In the genomic region with DNA sequence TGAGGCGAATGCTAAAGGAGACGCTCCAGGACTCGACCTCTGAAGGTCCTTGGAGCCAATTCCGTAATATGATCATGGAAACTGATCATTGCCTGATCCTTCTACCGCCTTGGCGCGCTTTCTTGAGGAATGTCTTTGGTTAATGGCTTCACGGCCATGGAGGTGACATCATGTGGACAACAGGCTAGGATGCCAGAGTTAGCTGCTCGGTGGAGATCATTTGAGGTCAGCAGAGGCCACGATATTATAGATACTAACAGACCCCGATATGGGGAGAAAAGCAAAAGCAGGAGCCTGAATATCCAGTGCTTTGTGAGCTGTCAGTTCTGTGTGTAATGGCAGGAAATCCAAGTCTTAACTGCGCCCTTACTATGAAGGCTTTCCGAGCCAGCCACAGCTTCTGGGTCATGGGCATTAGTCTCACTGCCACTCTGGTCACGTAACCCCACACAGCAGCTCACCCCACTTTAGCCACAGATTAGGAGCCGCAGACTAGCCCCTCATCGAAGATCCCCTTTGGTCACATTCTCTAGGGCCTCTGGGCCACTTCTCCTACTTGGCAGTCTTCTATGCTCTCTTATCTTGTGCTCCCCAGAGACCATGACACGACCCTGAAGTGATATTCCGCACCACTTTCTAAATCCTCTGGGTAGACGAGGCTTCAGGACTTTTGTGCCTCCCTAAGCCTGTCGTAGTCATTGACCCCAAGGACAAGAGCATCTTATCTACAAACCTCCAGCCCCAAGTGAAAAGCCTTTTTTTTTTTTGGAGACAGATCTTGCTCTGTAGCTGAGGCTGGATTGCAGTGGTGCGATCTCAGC, we compare ENCODE assay signal across 8 cellular contexts. TPM values are rescaled to one million over a fixed set of nuclear protein-coding genes. Genes with fewer than 3 reads are reported as not detected.
A peak's percentile ranks its signal among the peaks of the same experiment; 100 is the strongest.
DNase-seq lines count a peak whose midpoint lies in the region; ATAC-seq, FAIRE-seq and TF ChIP-seq lines count a peak whose summit lies in the region.

No MANE protein-coding gene starts in this region.

- H3K9me3 ChIP-seq in neural cell (ENCODE audit: low read length): no peaks in the 10 kb centered on the region

- POLR2A ChIA-PET in RWPE1 (lab: Yijun Ruan, JAX; ENCODE audit: low non-redundant PET): no interaction called here

- H3K4me2 ChIP-seq in neural cell (ENCODE audit: low read length): no peak overlapping the region

- H3K4me3 ChIP-seq in GM12875 (ENCODE audit: low read depth, low read length): peak overlapping the region; percentile 27
- peak overlapping the region; percentile 99 for H3K4me3 ChIP-seq in neural cell (ENCODE audit: low read length)

- no peaks in the 10 kb centered on the region for H3F3A ChIP-seq in neural cell (ENCODE audit: insufficient read depth, low read length, poor library complexity, severe bottlenecking)

- no peaks in the 10 kb centered on the region for H4K20me1 ChIP-seq in neural cell (ENCODE audit: insufficient read depth)

- FAIRE-seq in GM19239 (lab: Jason Lieb, UNC): no peak

- H3K36me3 ChIP-seq in neural cell (ENCODE audit: insufficient read depth, low read length): no peaks in the 10 kb centered on the region

- peaks cover 26% of the 10 kb centered on the region for H3K79me2 ChIP-seq in neural cell (replicated peaks; ENCODE audit: insufficient read depth, low read length)

- H3K27ac ChIP-seq in RWPE1 (peak overlapping the region; percentile 92), neural cell (ENCODE audit: low read length) (peak overlapping the region; percentile 74)

- H3K27me3 ChIP-seq in neural cell (ENCODE audit: insufficient read depth, low read depth, low read length): no peaks in the 10 kb centered on the region

- no peak for TF ChIP-seq RAD21 in neural cell (conservative IDR thresholded peaks at IDR 0.05)

- no peak overlapping the region for H3K9ac ChIP-seq in neural cell (ENCODE audit: low read length)

- no peak for ATAC-seq in GM21737 (IDR thresholded peaks at IDR 0.05; ENCODE audit: unreplicated experiment)

- no peaks in the 10 kb centered on the region for H3K9me2 ChIP-seq in neural cell (ENCODE audit: insufficient read depth, low read length)

- CTCF ChIA-PET in RWPE1 (lab: Yijun Ruan, JAX): interaction anchor here (0.6 kb wide), 1 partner anchor 175 kb away, joined by 3 read pairs; no protein-coding TSS in a partner anchor

- DNase-seq in RWPE1 (ENCODE audit: low spot score) (no peak), epidermal melanocyte (ENCODE audit: insufficient read length, low spot score) (peak; percentile 19), GM19239 (ENCODE audit: insufficient read length, low spot score) (no peak), dedifferentiated amniotic fluid mesenchymal stem cell (ENCODE audit: extremely low spot score) (no peak), NOMO-1 (lab: John Stamatoyannopoulos, UW; ENCODE audit: unreplicated experiment in 2 of 2) (no peak)

- H2AFZ ChIP-seq in neural cell (ENCODE audit: low read depth, low read length): peak overlapping the region; percentile 18

- TF ChIP-seq EP300 in neural cell (conservative IDR thresholded peaks at IDR 0.05; ENCODE audit: poor library complexity, severe bottlenecking): no peak

- no peak for TF ChIP-seq CTCF in GM12875 (IDR thresholded peaks at IDR 0.05; ENCODE audit: borderline replicate concordance, insufficient read depth, low read depth, low read length)
- no peak for TF ChIP-seq CTCF in RWPE1 (conservative IDR thresholded peaks at IDR 0.05; ENCODE audit: low read depth)
- no peak for TF ChIP-seq CTCF in neural cell (IDR thresholded peaks at IDR 0.05; ENCODE audit: poor library complexity, severe bottlenecking)

TF ChIP-seq in neural cell, 6 proteins besides CTCF, POLR2A, EP300 and RAD21:
- no peak for TF ChIP-seq TAF1 (IDR thresholded peaks at IDR 0.05; ENCODE audit: low read depth)
- no peak for TF ChIP-seq SMC3 (conservative IDR thresholded peaks at IDR 0.05; ENCODE audit: poor library complexity)
- TF ChIP-seq MXI1 (conservative IDR thresholded peaks at IDR 0.05; ENCODE audit: poor library complexity, severe bottlenecking): no peak
- TF ChIP-seq POLR2AphosphoS5 (IDR thresholded peaks at IDR 0.05): no peak
- TF ChIP-seq, protein P1, sequence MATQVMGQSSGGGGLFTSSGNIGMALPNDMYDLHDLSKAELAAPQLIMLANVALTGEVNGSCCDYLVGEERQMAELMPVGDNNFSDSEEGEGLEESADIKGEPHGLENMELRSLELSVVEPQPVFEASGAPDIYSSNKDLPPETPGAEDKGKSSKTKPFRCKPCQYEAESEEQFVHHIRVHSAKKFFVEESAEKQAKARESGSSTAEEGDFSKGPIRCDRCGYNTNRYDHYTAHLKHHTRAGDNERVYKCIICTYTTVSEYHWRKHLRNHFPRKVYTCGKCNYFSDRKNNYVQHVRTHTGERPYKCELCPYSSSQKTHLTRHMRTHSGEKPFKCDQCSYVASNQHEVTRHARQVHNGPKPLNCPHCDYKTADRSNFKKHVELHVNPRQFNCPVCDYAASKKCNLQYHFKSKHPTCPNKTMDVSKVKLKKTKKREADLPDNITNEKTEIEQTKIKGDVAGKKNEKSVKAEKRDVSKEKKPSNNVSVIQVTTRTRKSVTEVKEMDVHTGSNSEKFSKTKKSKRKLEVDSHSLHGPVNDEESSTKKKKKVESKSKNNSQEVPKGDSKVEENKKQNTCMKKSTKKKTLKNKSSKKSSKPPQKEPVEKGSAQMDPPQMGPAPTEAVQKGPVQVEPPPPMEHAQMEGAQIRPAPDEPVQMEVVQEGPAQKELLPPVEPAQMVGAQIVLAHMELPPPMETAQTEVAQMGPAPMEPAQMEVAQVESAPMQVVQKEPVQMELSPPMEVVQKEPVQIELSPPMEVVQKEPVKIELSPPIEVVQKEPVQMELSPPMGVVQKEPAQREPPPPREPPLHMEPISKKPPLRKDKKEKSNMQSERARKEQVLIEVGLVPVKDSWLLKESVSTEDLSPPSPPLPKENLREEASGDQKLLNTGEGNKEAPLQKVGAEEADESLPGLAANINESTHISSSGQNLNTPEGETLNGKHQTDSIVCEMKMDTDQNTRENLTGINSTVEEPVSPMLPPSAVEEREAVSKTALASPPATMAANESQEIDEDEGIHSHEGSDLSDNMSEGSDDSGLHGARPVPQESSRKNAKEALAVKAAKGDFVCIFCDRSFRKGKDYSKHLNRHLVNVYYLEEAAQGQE (IDR thresholded peaks at IDR 0.05; ENCODE audit: borderline replicate concordance): no peak
- TF ChIP-seq EZH2 (IDR thresholded peaks at IDR 0.05; ENCODE audit: borderline replicate concordance, insufficient read depth, low read length, poor library complexity, severe bottlenecking): no peak

RNA-seq across cellular contexts. Expression of gene CS, which starts 0.7 kb away (rescaled TPM):
- 65.7 and 101 TPM in 2 replicates for polyA plus RNA-seq in neural cell
- 88.1 and 99.0 TPM in 2 replicates for polyA minus RNA-seq in neural cell

RNA-seq across cellular contexts. Expression of gene CNPY2, which starts 14.9 kb away (rescaled TPM):
- polyA plus RNA-seq in neural cell: 169 and 175 TPM in 2 replicates
- polyA minus RNA-seq in neural cell: 51.2 and 63.3 TPM in 2 replicates

RNA-seq across cellular contexts. Expression of gene PAN2, which starts 32.9 kb away (rescaled TPM):
- polyA plus RNA-seq in neural cell: 63.0 and 80.1 TPM in 2 replicates
- 34.8 and 41.9 TPM in 2 replicates for polyA minus RNA-seq in neural cell

RNA-seq across cellular contexts. Expression of gene COQ10A, which starts 34.1 kb away (rescaled TPM):
- 56.5 and 62.4 TPM in 2 replicates for polyA plus RNA-seq in neural cell
- polyA minus RNA-seq in neural cell: 22.2 TPM in 2 replicates

RNA-seq across cellular contexts. Expression of gene IL23A, which starts 37.8 kb away (rescaled TPM):
- polyA plus RNA-seq in neural cell: 0.31 TPM in 1 of 2 replicates, not detected in the other
- not detected in 2 replicates for polyA minus RNA-seq in neural cell
